Comparison of ENCODE assay signal across 20 cellular contexts in the genomic region with DNA sequence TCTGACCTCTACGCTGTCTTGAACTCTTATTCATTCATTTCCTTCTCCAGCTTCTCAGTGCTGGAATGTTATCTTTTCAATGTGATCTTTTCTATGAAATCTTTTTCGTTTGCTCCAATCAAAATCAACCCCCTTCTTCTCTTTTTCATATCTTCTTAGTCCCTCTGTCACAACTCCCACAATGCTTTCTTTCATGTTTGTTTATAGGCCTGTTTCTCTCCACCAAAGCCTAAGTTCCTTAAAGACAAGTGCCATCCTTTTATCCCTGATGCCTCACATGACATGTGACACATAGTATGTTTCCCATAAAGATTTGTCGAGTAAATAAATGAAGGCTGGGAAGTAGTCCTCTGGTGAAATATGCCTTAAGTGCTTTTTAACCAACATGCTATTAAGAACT.
"Had no signal": no experiment of that assay in that cellular context is flagged by ENCODE, and none has a peak within 500 bp of the region (broad histone marks: within the 10 kb centered on the region; RNA-seq: fewer than 3 reads in every experiment).

No MANE protein-coding gene starts in this region.

- H3K4me1 ChIP-seq: left ventricle myocardium inferior, right atrium auricular region, right lobe of liver, tibial nerve, uterus had no signal

- H3K9me3 ChIP-seq: left ventricle myocardium inferior, right atrium auricular region, right lobe of liver, uterus had no signal

- H3K36me3 ChIP-seq: left ventricle myocardium inferior, ovary, right atrium auricular region, right lobe of liver, tibial nerve, uterus had no signal

- H3K27ac ChIP-seq: left ventricle myocardium inferior, ovary, right atrium auricular region, right lobe of liver, tibial nerve, uterus had no signal

- ATAC-seq: naive thymus-derived CD4-positive, alpha-beta T cell; natural killer cell treated with Interleukin-12 subunit alpha and Interleukin-12 subunit beta and Interleukin-15 and Interleukin-18, amount 100 ng/mL, for 72 hours; right lobe of liver; stimulated activated memory B cell treated with anti-CD40 and anti-IgM and Interleukin-4, amounts not matched to agents 10 μg/mL and 1 μg/mL and 100 μg/mL, for 72 hours; stimulated activated naive CD8-positive, alpha-beta T cell treated with anti-CD3 and anti-CD28 coated beads, Interleukin-15, amount 100 ng/mL, for 72 hours had no signal

- DNase-seq: islet precursor cell; left ventricle myocardium inferior; mesendoderm; naive thymus-derived CD4-positive, alpha-beta T cell; ovary; right lobe of liver; stimulated activated CD4-positive, alpha-beta T cell treated with anti-CD3 and anti-CD28 coated beads, Interleukin-1b, Interleukin-23, amount 100 ng/mL, for 48 hours; stimulated activated CD4-positive, alpha-beta T cell treated with anti-CD3 and anti-CD28 coated beads, Interleukin-2, amount 100 ng/mL, for 48 hours; stimulated activated CD4-positive, alpha-beta T cell treated with anti-CD3 and anti-CD28 coated beads, Interleukin-4, amount 100 ng/mL, for 4 hours; stimulated activated CD8-positive, alpha-beta memory T cell treated with anti-CD3 and anti-CD28 coated beads, Interleukin-4, amount 100 ng/mL, for 48 hours; stimulated activated naive CD4-positive, alpha-beta T cell treated with Interleukin-2 at 50 U/mL for 16 hours; stimulated activated naive CD8-positive, alpha-beta T cell treated with anti-CD3 and anti-CD28 coated beads, Interleukin-15, amount 100 ng/mL, for 72 hours; substantia nigra; uterus had no signal

- H3K4me3 ChIP-seq: left ventricle myocardium inferior, lung, ovary, right atrium auricular region, right lobe of liver, smooth muscle cell, tibial nerve, uterus had no signal

- H3K27me3 ChIP-seq: ovary, right atrium auricular region, right lobe of liver, uterus had no signal
